ENCODE assay signal across 8 cellular contexts in the genomic region with DNA sequence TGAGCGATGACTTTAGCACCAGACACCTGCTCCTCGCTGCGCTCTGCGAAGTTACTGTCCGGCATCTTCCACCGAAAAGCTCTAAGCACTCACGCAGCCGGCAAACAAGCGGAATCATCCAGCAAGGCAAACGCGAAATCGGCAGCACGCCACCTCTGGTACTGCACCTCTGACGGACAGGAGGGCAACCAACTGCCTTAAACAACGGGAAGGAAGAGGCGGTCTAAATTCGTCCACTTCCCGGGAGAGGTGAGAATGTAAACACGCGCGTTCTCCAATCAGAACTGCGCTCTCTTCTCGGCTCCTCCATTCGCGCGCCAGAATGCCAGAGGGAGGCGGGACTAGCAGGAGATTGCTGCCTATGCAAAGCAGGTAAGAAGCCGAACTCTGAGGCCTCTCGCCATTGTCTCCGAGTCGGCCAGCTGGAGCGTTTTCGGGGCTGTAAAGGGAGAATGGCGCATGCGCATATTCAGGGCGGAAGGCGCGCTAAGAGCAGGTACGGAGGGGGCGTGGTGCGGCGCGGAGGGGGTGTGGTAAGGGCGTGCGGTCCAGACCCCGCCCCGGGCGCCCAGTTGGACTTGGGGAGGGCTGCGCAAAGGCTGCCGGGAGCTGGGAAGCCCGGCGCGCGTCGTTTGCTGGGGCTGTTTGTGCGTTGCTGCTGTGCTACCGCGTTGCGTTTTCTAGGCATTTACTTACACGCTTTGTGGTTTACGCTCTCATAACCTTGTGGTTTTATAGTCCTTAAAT. TPM values are rescaled to one million over a fixed set of nuclear protein-coding genes. Genes with fewer than 3 reads are reported as not detected.
A peak's percentile ranks its signal among the peaks of the same experiment; 100 is the strongest.
DNase-seq lines count a peak whose midpoint lies in the region; ATAC-seq, FAIRE-seq and TF ChIP-seq lines count a peak whose summit lies in the region.

A gene with protein sequence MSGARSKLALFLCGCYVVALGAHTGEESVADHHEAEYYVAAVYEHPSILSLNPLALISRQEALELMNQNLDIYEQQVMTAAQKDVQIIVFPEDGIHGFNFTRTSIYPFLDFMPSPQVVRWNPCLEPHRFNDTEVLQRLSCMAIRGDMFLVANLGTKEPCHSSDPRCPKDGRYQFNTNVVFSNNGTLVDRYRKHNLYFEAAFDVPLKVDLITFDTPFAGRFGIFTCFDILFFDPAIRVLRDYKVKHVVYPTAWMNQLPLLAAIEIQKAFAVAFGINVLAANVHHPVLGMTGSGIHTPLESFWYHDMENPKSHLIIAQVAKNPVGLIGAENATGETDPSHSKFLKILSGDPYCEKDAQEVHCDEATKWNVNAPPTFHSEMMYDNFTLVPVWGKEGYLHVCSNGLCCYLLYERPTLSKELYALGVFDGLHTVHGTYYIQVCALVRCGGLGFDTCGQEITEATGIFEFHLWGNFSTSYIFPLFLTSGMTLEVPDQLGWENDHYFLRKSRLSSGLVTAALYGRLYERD (plus strand): TSS at position 347 of the 747 bp plus-strand sequence. CDS start 33,695 bp downstream, outside the sequence.
A gene (minus strand): TSS at position 171 of the 747 bp plus-strand sequence. CDS start 106 bp downstream, at position 65.

- H3K4me3 ChIP-seq in bronchial epithelial cell (ENCODE audit: low read depth, low read length) = peak within 1 kb of the TSS; percentile 78

- TF ChIP-seq CTCF in bronchial epithelial cell (IDR thresholded peaks at IDR 0.05; ENCODE audit: insufficient read depth, low read length, severe bottlenecking) = peak; percentile 40

- peak; percentile 88 for ATAC-seq in GM18858 (IDR thresholded peaks at IDR 0.05; ENCODE audit: unreplicated experiment)
- ATAC-seq in HG03064 (IDR thresholded peaks at IDR 0.05; ENCODE audit: low read depth, unreplicated experiment) = peak; percentile 95

- DNase-seq in T-helper 1 cell = peak; percentile 98 to 99 (median 99)
- DNase-seq in bronchial epithelial cell (ENCODE audit: low read depth) = peak; percentile 98
- DNase-seq in iris pigment epithelial cell (ENCODE audit: low read depth) = peak; percentile 100
- peak; percentile 96 to 98 for DNase-seq in stimulated activated CD4-positive, alpha-beta T cell treated with anti-CD3 and anti-CD28 coated beads, Interleukin-15, amount 100 ng/mL, for 1 hour (ENCODE audit: low read depth in 1 of 2, low spot score in 1 of 2)
- DNase-seq in SKM-1 (lab: John Stamatoyannopoulos, UW; ENCODE audit: unreplicated experiment) = no peak
- no peak for DNase-seq in NCI-H1105 (lab: John Stamatoyannopoulos, UW)

- peaks cover 2% of the 10 kb centered on the region for H3K36me3 ChIP-seq in bronchial epithelial cell (ENCODE audit: control insufficient read depth, insufficient read depth, low read length)

- no peaks in the 10 kb centered on the region for H3K27me3 ChIP-seq in bronchial epithelial cell (ENCODE audit: control insufficient read depth, insufficient read depth, low read length)

- FAIRE-seq in bronchial epithelial cell (lab: Jason Lieb, UNC) = no peak

RNA-seq across cellular contexts. Expression of the first gene that starts in this region (rescaled TPM):
- 9.3 and 9.7 TPM in 2 replicates for total RNA-seq in bronchial epithelial cell

RNA-seq across cellular contexts. Expression of the second gene that starts in this region (rescaled TPM):
- 15.7 and 25.0 TPM in 2 replicates for total RNA-seq in bronchial epithelial cell

Comparison
In these comparisons a context has a peak if more than half of its experiments do, and no peak if none do; other contexts are left out.
1. DNase-seq: peak in T-helper 1 cell (5 of 5), bronchial epithelial cell (single experiment), iris pigment epithelial cell (single experiment) and stimulated activated CD4-positive, alpha-beta T cell treated with anti-CD3 and anti-CD28 coated beads, Interleukin-15, amount 100 ng/mL, for 1 hour (2 of 2); none in SKM-1 (single experiment) and NCI-H1105 (single experiment).